8 cellular contexts compared by ENCODE assay signal in genomic region chr5:300691-301435, GRCh38. TPM values are rescaled to one million over a fixed set of nuclear protein-coding genes. Genes with fewer than 3 reads are reported as not detected.
DNase-seq lines count a peak whose midpoint lies in the region; ATAC-seq, FAIRE-seq and TF ChIP-seq lines count a peak whose summit lies in the region.
"Not testable (repeated sequence)": the region's sequence is repeated elsewhere in the genome, so short reads cannot be mapped to it uniquely, and the experiment has no call there.

No MANE protein-coding gene starts in this region.

- H2AFZ ChIP-seq in KMS-11 (ENCODE audit: low read depth); neural progenitor cell (replicated peaks): not testable (repeated sequence)

- peak; percentile 23 for FAIRE-seq in urothelium cell line (lab: Jason Lieb, UNC)

- H3K36me3 ChIP-seq in KMS-11 (ENCODE audit: insufficient read depth); WERI-Rb-1; neural progenitor cell: not testable (repeated sequence)

- peak overlapping the region; percentile 10 for H3K4me3 Mint-ChIP-seq in central memory CD8-positive, alpha-beta T cell
- H3K4me3 Mint-ChIP-seq in neural progenitor cell; stimulated activated effector memory CD8-positive, alpha-beta T cell treated with anti-CD3 and anti-CD28 coated beads, Interleukin-12 subunit alpha, Interleukin-12 subunit beta, amount 100 ng/mL, for 72 hours: not testable (repeated sequence)

- DNase-seq in NCI-H748 (lab: John Stamatoyannopoulos, UW; ENCODE audit: unreplicated experiment): peak; percentile 82
- peak; percentile 73 for DNase-seq in WERI-Rb-1
- DNase-seq in central memory CD8-positive, alpha-beta T cell (ENCODE audit: low spot score in 2 of 2); neural progenitor cell (ENCODE audit: low spot score); stimulated activated effector memory CD8-positive, alpha-beta T cell treated with anti-CD3 and anti-CD28 coated beads, Interleukin-12 subunit alpha, Interleukin-12 subunit beta, amount 100 ng/mL, for 72 hours (ENCODE audit: low spot score in 2 of 2); urothelium cell line (ENCODE audit: low spot score): not testable (repeated sequence)
- DNase-seq in islet precursor cell: peak; percentile 32

- H3K36me3 Mint-ChIP-seq in central memory CD8-positive, alpha-beta T cell (ENCODE audit: insufficient read depth); neural progenitor cell; stimulated activated effector memory CD8-positive, alpha-beta T cell treated with anti-CD3 and anti-CD28 coated beads, Interleukin-12 subunit alpha, Interleukin-12 subunit beta, amount 100 ng/mL, for 72 hours: not testable (repeated sequence)

- not testable (repeated sequence) for H3K79me2 ChIP-seq in KMS-11 (ENCODE audit: insufficient read depth, low read depth); neural progenitor cell (ENCODE audit: low read depth)

- H3K27me3 ChIP-seq in KMS-11 (ENCODE audit: insufficient read depth, low read depth); WERI-Rb-1 (ENCODE audit: insufficient read depth, low read depth, severe bottlenecking); neural progenitor cell: not testable (repeated sequence)

- not testable (repeated sequence) for H4K20me1 ChIP-seq in KMS-11 (ENCODE audit: insufficient read depth); neural progenitor cell (ENCODE audit: low read depth)

- not testable (repeated sequence) for H3K27me3 Mint-ChIP-seq in central memory CD8-positive, alpha-beta T cell; neural progenitor cell (ENCODE audit: insufficient read depth, low read depth)

- TF ChIP-seq CTCF in KMS-11 (conservative IDR thresholded peaks at IDR 0.05; ENCODE audit: low read depth, low read length); WERI-Rb-1 (IDR thresholded peaks at IDR 0.05; ENCODE audit: low read depth, low read length); neural progenitor cell (IDR thresholded peaks at IDR 0.05): not testable (repeated sequence)

- H3K4me3 ChIP-seq in KMS-11 (IDR thresholded peaks at IDR 0.05; ENCODE audit: insufficient read depth, low read depth, low read length); WERI-Rb-1 (ENCODE audit: low read depth, low read length); neural progenitor cell: not testable (repeated sequence)

- not testable (repeated sequence) for H3K9me3 ChIP-seq in WERI-Rb-1 (ENCODE audit: severe bottlenecking); neural progenitor cell (ENCODE audit: low read depth)

- H3K4me1 ChIP-seq in KMS-11 (ENCODE audit: low read depth, poor library complexity, severe bottlenecking) (peaks cover 22% of the 10 kb centered on the region), neural progenitor cell (peaks cover 12% of the 10 kb centered on the region)

- not testable (repeated sequence) for H3K9me3 Mint-ChIP-seq in central memory CD8-positive, alpha-beta T cell; neural progenitor cell; stimulated activated effector memory CD8-positive, alpha-beta T cell treated with anti-CD3 and anti-CD28 coated beads, Interleukin-12 subunit alpha, Interleukin-12 subunit beta, amount 100 ng/mL, for 72 hours

- H3K27ac ChIP-seq in KMS-11: peak overlapping the region; percentile 20; the same call in 1 of the 2 replicates
- peak overlapping the region; percentile 5; the same call in 1 of the 2 replicates for H3K27ac ChIP-seq in WERI-Rb-1
- H3K27ac ChIP-seq in neural progenitor cell: not testable (repeated sequence)

- H3F3A ChIP-seq in neural progenitor cell (ENCODE audit: low read depth): not testable (repeated sequence)

- H3K4me1 Mint-ChIP-seq in central memory CD8-positive, alpha-beta T cell: peaks cover 40% of the 10 kb centered on the region
- peaks cover 14% of the 10 kb centered on the region for H3K4me1 Mint-ChIP-seq in neural progenitor cell
- H3K4me1 Mint-ChIP-seq in stimulated activated effector memory CD8-positive, alpha-beta T cell treated with anti-CD3 and anti-CD28 coated beads, Interleukin-12 subunit alpha, Interleukin-12 subunit beta, amount 100 ng/mL, for 72 hours: peaks cover 38% of the 10 kb centered on the region

- H3K9ac ChIP-seq in KMS-11, neural progenitor cell: not testable (repeated sequence)

- not testable (repeated sequence) for ATAC-seq in central memory CD8-positive, alpha-beta T cell (replicated peaks; ENCODE audit: extremely low read depth, poor library complexity, severe bottlenecking); stimulated activated effector memory CD8-positive, alpha-beta T cell treated with anti-CD3 and anti-CD28 coated beads, Interleukin-12 subunit alpha, Interleukin-12 subunit beta, amount 100 ng/mL, for 72 hours

- not testable (repeated sequence) for H3K27ac Mint-ChIP-seq in central memory CD8-positive, alpha-beta T cell (ENCODE audit: low read depth)
- H3K27ac Mint-ChIP-seq in neural progenitor cell: peak overlapping the region; percentile 3
- H3K27ac Mint-ChIP-seq in stimulated activated effector memory CD8-positive, alpha-beta T cell treated with anti-CD3 and anti-CD28 coated beads, Interleukin-12 subunit alpha, Interleukin-12 subunit beta, amount 100 ng/mL, for 72 hours: peak overlapping the region; percentile 56

- H3K4me2 ChIP-seq in KMS-11: peak overlapping the region; percentile 13; the same call in 1 of the 2 replicates
- H3K4me2 ChIP-seq in neural progenitor cell: not testable (repeated sequence)

RNA-seq across cellular contexts. Expression of gene AHRR, which starts 20.7 kb away (rescaled TPM):
- 0.34 and 0.68 TPM in 2 replicates for total RNA-seq in neural progenitor cell (ENCODE audit: low replicate concordance)

RNA-seq across cellular contexts. Expression of gene PDCD6, which starts 29.4 kb away (rescaled TPM):
- 60.8 and 65.3 TPM in 2 replicates for total RNA-seq in neural progenitor cell (ENCODE audit: low replicate concordance)
